8 cellular contexts compared by ENCODE assay signal in genomic region chr5:80182802-80183645, GRCh38.
DNase-seq lines count a peak whose midpoint lies in the region; ATAC-seq lines count a peak whose summit lies in the region.
"Had no signal": no experiment of that assay in that cellular context is flagged by ENCODE, and none has a peak within 500 bp of the region (broad histone marks: within the 10 kb centered on the region; RNA-seq: fewer than 3 reads in every experiment).

No MANE protein-coding gene starts in this region.

- no peak overlapping the region for H2BK15ac ChIP-seq in neuronal stem cell (ENCODE audit: low read length)

- H3K4me3 Mint-ChIP-seq in dendritic cell treated with granulocyte-macrophage colony-stimulating factor and Interleukin-4, amounts not matched to agents 40 ng/mL and 50 ng/mL, for 4 days: no peak overlapping the region

- H2AFZ ChIP-seq in neuronal stem cell (ENCODE audit: low read length): no peak overlapping the region

- ATAC-seq in GM18517 (IDR thresholded peaks at IDR 0.05; ENCODE audit: unreplicated experiment): no peak
- ATAC-seq: psoas muscle had no signal

- no peak overlapping the region for H2BK5ac ChIP-seq in neuronal stem cell (ENCODE audit: low read length)

- no peak overlapping the region for H3K9ac ChIP-seq in neuronal stem cell (ENCODE audit: low read depth, low read length, poor library complexity)

- H4K8ac ChIP-seq in neuronal stem cell (ENCODE audit: low read depth, low read length): no peak overlapping the region

- DNase-seq in ELF-1 (ENCODE audit: low read depth, low spot score) (peak; percentile 89), NAMALWA (ENCODE audit: low spot score) (peak; percentile 74), neuronal stem cell (ENCODE audit: low spot score) (no peak), anterior cingulate cortex (lab: John Stamatoyannopoulos, UW) (no peak), AG08396 (ENCODE audit: low spot score) (no peak)
- DNase-seq: psoas muscle had no signal

- H3K4me2 ChIP-seq in neuronal stem cell (ENCODE audit: insufficient read depth, low read length, poor library complexity, severe bottlenecking): no peak overlapping the region

- no peaks in the 10 kb centered on the region for H3K79me1 ChIP-seq in neuronal stem cell (ENCODE audit: low read depth, low read length)

- no peaks in the 10 kb centered on the region for H3K9me3 Mint-ChIP-seq in dendritic cell treated with granulocyte-macrophage colony-stimulating factor and Interleukin-4, amounts not matched to agents 40 ng/mL and 50 ng/mL, for 4 days

- peak overlapping the region; percentile 6 for H3K27ac ChIP-seq in neuronal stem cell (replicated peaks; ENCODE audit: low read length)
- H3K27ac ChIP-seq: psoas muscle had no signal

- H2BK120ac ChIP-seq in neuronal stem cell (ENCODE audit: low read depth, low read length): no peak overlapping the region

- peaks cover 2 to 31% of the 10 kb centered on the region in 2 donors for H3K4me1 ChIP-seq in neuronal stem cell (ENCODE audit: control insufficient read depth in 2 of 2, insufficient read depth in 1 of 2, low read depth in 1 of 2, low read length in 2 of 2)

- H3K27me3 ChIP-seq in neuronal stem cell (ENCODE audit: control insufficient read depth in 3 of 3, insufficient read depth in 3 of 3, low read depth in 1 of 3, low read length in 3 of 3): peaks cover 0 to 27% (median 0%) of the 10 kb centered on the region in 3 experiments

- peaks cover 39% of the 10 kb centered on the region for H3K36me3 Mint-ChIP-seq in dendritic cell treated with granulocyte-macrophage colony-stimulating factor and Interleukin-4, amounts not matched to agents 40 ng/mL and 50 ng/mL, for 4 days (ENCODE audit: low read depth)

- no peak overlapping the region for H3K4ac ChIP-seq in neuronal stem cell (ENCODE audit: low read length)

- H3K9me3 ChIP-seq in neuronal stem cell (replicated peaks in 1 of 2; ENCODE audit: control insufficient read depth in 2 of 2, insufficient read depth in 1 of 2, low read depth in 1 of 2, low read length in 2 of 2): no peaks in the 10 kb centered on the region
- H3K9me3 ChIP-seq: psoas muscle had no signal

- no CpG with 5 or more reads among the region's 7 CpGs for WGBS in neuronal stem cell (ENCODE audit: extremely low coverage in 2 of 2, insufficient read length in 2 of 2, insufficient replicate concordance in 1 of 2), 2 donors

- no peak overlapping the region for H2BK12ac ChIP-seq in neuronal stem cell (ENCODE audit: low read length)

- no peak overlapping the region for H3K23ac ChIP-seq in neuronal stem cell (ENCODE audit: low read depth, low read length, poor library complexity)

- H3K36me3 ChIP-seq in neuronal stem cell (replicated peaks in 1 of 2; ENCODE audit: control insufficient read depth in 2 of 2, insufficient read depth in 2 of 2, low read length in 2 of 2): no peaks in the 10 kb centered on the region

- no peak overlapping the region for H4K91ac ChIP-seq in neuronal stem cell (ENCODE audit: low read depth, low read length, poor library complexity)

- H3K14ac ChIP-seq in neuronal stem cell (ENCODE audit: low read length): no peak overlapping the region

- no peak overlapping the region for H3K4me3 ChIP-seq in neuronal stem cell (ENCODE audit: low read length in 2 of 2)
- H3K4me3 ChIP-seq: psoas muscle had no signal

- H3K4me1 Mint-ChIP-seq in dendritic cell treated with granulocyte-macrophage colony-stimulating factor and Interleukin-4, amounts not matched to agents 40 ng/mL and 50 ng/mL, for 4 days (ENCODE audit: low read depth): peaks cover 75% of the 10 kb centered on the region

- no peaks in the 10 kb centered on the region for H3K27me3 Mint-ChIP-seq in dendritic cell treated with granulocyte-macrophage colony-stimulating factor and Interleukin-4, amounts not matched to agents 40 ng/mL and 50 ng/mL, for 4 days

- no peak overlapping the region for H2AK5ac ChIP-seq in neuronal stem cell (ENCODE audit: low read depth, low read length)

- intact Hi-C loops in dendritic cell treated with granulocyte-macrophage colony-stimulating factor and Interleukin-4, amounts not matched to agents 40 ng/mL and 50 ng/mL, for 4 days (cut with micrococcal nuclease): no loop called here

- H3K18ac ChIP-seq in neuronal stem cell (ENCODE audit: low read length): no peak overlapping the region

- peak overlapping the region; percentile 75 for H3K27ac Mint-ChIP-seq in dendritic cell treated with granulocyte-macrophage colony-stimulating factor and Interleukin-4, amounts not matched to agents 40 ng/mL and 50 ng/mL, for 4 days

Comparison
In these comparisons a context has a peak if more than half of its experiments do, and no peak if none do; other contexts are left out.
1. DNase-seq: peak in ELF-1 (single experiment) and NAMALWA (single experiment); none in neuronal stem cell (single experiment), anterior cingulate cortex (0 of 58) and AG08396 (single experiment).